Comparison of ENCODE assay signal across 15 cellular contexts in genomic region chr9:115289757-115290208, GRCh38.
DNase-seq lines count a peak whose midpoint lies in the region; ATAC-seq and TF ChIP-seq lines count a peak whose summit lies in the region.
"Had no signal": no experiment of that assay in that cellular context is flagged by ENCODE, and none has a peak within 500 bp of the region (broad histone marks: within the 10 kb centered on the region; RNA-seq: fewer than 3 reads in every experiment).

No MANE protein-coding gene starts in this region.

- TF ChIP-seq CTCF in SK-N-SH (IDR thresholded peaks at IDR 0.05) (no peak), heart left ventricle (IDR thresholded peaks at IDR 0.05) (no peak), smooth muscle cell (IDR thresholded peaks at IDR 0.05; ENCODE audit: borderline replicate concordance, insufficient read depth, poor library complexity, severe bottlenecking) (no peak)

- H3K4me3 ChIP-seq in SK-N-SH (ENCODE audit: low read depth in 2 of 2, low read length in 1 of 2) (no peak overlapping the region), heart left ventricle (no peak overlapping the region), smooth muscle cell (no peak overlapping the region), MG63 (no peak overlapping the region)
- H3K4me3 ChIP-seq: esophagus muscularis mucosa, pancreas, suprapubic skin had no signal

- 86% methylated on average over 1 of the region's 1 CpG for WGBS in SK-N-SH (ENCODE audit: low lambda C conversion rate)
- WGBS in heart left ventricle, 4 donors = 42 to 62% (median 56%) methylated on average over 1 of the region's 1 CpG
- 77% methylated on average over 1 of the region's 1 CpG for WGBS in smooth muscle cell (ENCODE audit: low lambda C conversion rate)

- H3K9me3 ChIP-seq in SK-N-SH = no peaks in the 10 kb centered on the region
- no peaks in the 10 kb centered on the region for H3K9me3 ChIP-seq in heart left ventricle
- no peaks in the 10 kb centered on the region for H3K9me3 ChIP-seq in smooth muscle cell (replicated peaks; ENCODE audit: low read depth)
- H3K9me3 ChIP-seq in MG63 = no peaks in the 10 kb centered on the region
- H3K9me3 ChIP-seq: esophagus muscularis mucosa, pancreas, suprapubic skin had no signal

- CTCF ChIA-PET in SK-N-SH (lab: Yijun Ruan, JAX) = no interaction called here

- POLR2A ChIA-PET in SK-N-SH (lab: Yijun Ruan, JAX) = no interaction called here

- H3K4me2 ChIP-seq in SK-N-SH = no peak overlapping the region
- H3K4me2 ChIP-seq in smooth muscle cell = no peak overlapping the region

- peaks cover 7% of the 10 kb centered on the region for H3F3A ChIP-seq in SK-N-SH (replicated peaks; ENCODE audit: insufficient read depth)
- peaks cover 8% of the 10 kb centered on the region for H3F3A ChIP-seq in smooth muscle cell (ENCODE audit: low read depth)

- TF ChIP-seq POLR2A in heart left ventricle (IDR thresholded peaks at IDR 0.05) = no peak

- intact Hi-C loops in heart left ventricle (cut with DNase I) = loop anchor here in 1 of 10 donors (10.0 kb wide), 1 partner anchor 55 kb away; no protein-coding TSS in a partner anchor

- DNase-seq in NCI-H2171 treated with DMSO at 0.1 percent for 48 hours (lab: John Stamatoyannopoulos, UW) (peak; percentile 38), NCI-H2171 (lab: John Stamatoyannopoulos, UW) (no peak), SK-N-SH (no peak), heart left ventricle (peak in 2 of 5 donors; percentile 13 to 27), smooth muscle cell (lab: John Stamatoyannopoulos, UW; ENCODE audit: unreplicated experiment) (no peak), UCSD-AML1 (lab: John Stamatoyannopoulos, UW; ENCODE audit: unreplicated experiment) (no peak), MG63 (no peak)
- DNase-seq: activated CD4-positive, alpha-beta T cell treated with anti-CD3 and anti-CD28 coated beads for 36 hours; activated T-cell treated with anti-CD3 and anti-CD28 coated beads for 4 hours; NCI-H2227 treated with DMSO at 0.1 percent for 48 hours; pancreas; T-helper 1 cell had no signal

- no peak overlapping the region for H2AFZ ChIP-seq in SK-N-SH (ENCODE audit: low read depth)
- no peak overlapping the region for H2AFZ ChIP-seq in smooth muscle cell (ENCODE audit: low read depth)

- H4K20me1 ChIP-seq in SK-N-SH (ENCODE audit: insufficient read depth) = no peaks in the 10 kb centered on the region
- H4K20me1 ChIP-seq in smooth muscle cell (ENCODE audit: low read depth) = no peaks in the 10 kb centered on the region

- H3K27me3 ChIP-seq in SK-N-SH (ENCODE audit: insufficient read depth) (no peaks in the 10 kb centered on the region), heart left ventricle (no peaks in the 10 kb centered on the region), smooth muscle cell (ENCODE audit: low read depth) (no peaks in the 10 kb centered on the region), MG63 (no peaks in the 10 kb centered on the region)
- H3K27me3 ChIP-seq: esophagus muscularis mucosa, pancreas, suprapubic skin had no signal

- no peaks in the 10 kb centered on the region for H3K79me2 ChIP-seq in SK-N-SH (ENCODE audit: insufficient read depth)
- H3K79me2 ChIP-seq in smooth muscle cell (ENCODE audit: low read depth) = no peaks in the 10 kb centered on the region

- H3K9me2 ChIP-seq in SK-N-SH = no peaks in the 10 kb centered on the region

- H3K4me1 ChIP-seq in SK-N-SH (ENCODE audit: control insufficient read depth in 1 of 2, insufficient read depth in 2 of 2, low read depth in 1 of 2, low read length in 1 of 2) (peaks cover 0 to 5% of the 10 kb centered on the region in 2 experiments; a peak in 2 of 4 replicates), heart left ventricle (peaks cover 0 to 26% (median 0%) of the 10 kb centered on the region in 12 donors), smooth muscle cell (ENCODE audit: low read depth) (peaks cover 17% of the 10 kb centered on the region)

- no peak overlapping the region for H3K9ac ChIP-seq in SK-N-SH
- no peak overlapping the region for H3K9ac ChIP-seq in smooth muscle cell (ENCODE audit: low read depth)

- peak in 1 of 2 experiments; percentile 90; a peak in 2 of 4 replicates for TF ChIP-seq EP300 in SK-N-SH (IDR thresholded peaks at IDR 0.05; ENCODE audit: borderline replicate concordance in 1 of 2, low read depth in 1 of 2, low read length in 1 of 2)

- H3K36me3 ChIP-seq in SK-N-SH (replicated peaks in 1 of 2; ENCODE audit: control insufficient read depth in 1 of 2, insufficient read depth in 2 of 2, low read length in 1 of 2) = no peaks in the 10 kb centered on the region
- no peaks in the 10 kb centered on the region for H3K36me3 ChIP-seq in heart left ventricle
- H3K36me3 ChIP-seq in smooth muscle cell (ENCODE audit: low read depth) = no peaks in the 10 kb centered on the region
- no peaks in the 10 kb centered on the region for H3K36me3 ChIP-seq in MG63
- H3K36me3 ChIP-seq: esophagus muscularis mucosa, pancreas, suprapubic skin had no signal

- no peak for TF ChIP-seq RAD21 in SK-N-SH (IDR thresholded peaks at IDR 0.05; ENCODE audit: low read length)

- peak in 3 of 4 donors; percentile 26 to 87 (median 81) for ATAC-seq in heart left ventricle
- no peak for ATAC-seq in GM19463 (IDR thresholded peaks at IDR 0.05; ENCODE audit: unreplicated experiment)
- ATAC-seq: activated CD4-positive, alpha-beta T cell treated with anti-CD3 and anti-CD28 coated beads for 36 hours; pancreas had no signal

- H3K27ac ChIP-seq in SK-N-SH (ENCODE audit: low read depth in 2 of 2, low read length in 1 of 2) (peak overlapping the region in 1 of 2 experiments; percentile 79; a peak in 2 of 4 replicates), heart left ventricle (peak overlapping the region in 6 of 12 donors; percentile 5 to 61 (median 34)), smooth muscle cell (ENCODE audit: low read depth) (peak overlapping the region; percentile 22)
- H3K27ac ChIP-seq: esophagus muscularis mucosa, pancreas, suprapubic skin had no signal

TF ChIP-seq in SK-N-SH, 30 proteins besides CTCF, POLR2A, EP300 and RAD21:
- TF ChIP-seq MAX (IDR thresholded peaks at IDR 0.05; ENCODE audit: low read depth) (peak; percentile 78), NFIC (IDR thresholded peaks at IDR 0.05; ENCODE audit: borderline replicate concordance) (peak; percentile 97), TCF12 (IDR thresholded peaks at IDR 0.05) (peak; percentile 83), RXRA (IDR thresholded peaks at IDR 0.05; ENCODE audit: borderline replicate concordance, low read depth) (peak; percentile 34; the same call in 1 of the 2 replicates), FOSL2 (IDR thresholded peaks at IDR 0.05; ENCODE audit: borderline replicate concordance, low read depth) (no peak; the same call in none of the 2 replicates), FOXJ3 (CRISPR knock-in tag; IDR thresholded peaks at IDR 0.05) (no peak), RFX5 (IDR thresholded peaks at IDR 0.05; ENCODE audit: low read length) (no peak), TAF1 (IDR thresholded peaks at IDR 0.05; ENCODE audit: borderline replicate concordance, low read depth, low read length) (no peak), TEAD4 (IDR thresholded peaks at IDR 0.05; ENCODE audit: borderline replicate concordance, insufficient read depth) (peak; percentile 70; the same call in 1 of the 2 replicates), PBX3 (IDR thresholded peaks at IDR 0.05) (peak; percentile 56), MEF2A (IDR thresholded peaks at IDR 0.05; ENCODE audit: borderline replicate concordance, low read depth) (no peak), RCOR1 (IDR thresholded peaks at IDR 0.05; ENCODE audit: low read length) (no peak), JUND (IDR thresholded peaks at IDR 0.05) (peak; percentile 80), YY1 (IDR thresholded peaks at IDR 0.05; ENCODE audit: low read depth) (0 out of 2 replicates have a peak, but pooled peaks have one; percentile 31)
TF ChIP-seq in SK-N-SH: peak in this region for 8.
